Comparison of ENCODE assay signal across 16 cellular contexts in the genomic region with DNA sequence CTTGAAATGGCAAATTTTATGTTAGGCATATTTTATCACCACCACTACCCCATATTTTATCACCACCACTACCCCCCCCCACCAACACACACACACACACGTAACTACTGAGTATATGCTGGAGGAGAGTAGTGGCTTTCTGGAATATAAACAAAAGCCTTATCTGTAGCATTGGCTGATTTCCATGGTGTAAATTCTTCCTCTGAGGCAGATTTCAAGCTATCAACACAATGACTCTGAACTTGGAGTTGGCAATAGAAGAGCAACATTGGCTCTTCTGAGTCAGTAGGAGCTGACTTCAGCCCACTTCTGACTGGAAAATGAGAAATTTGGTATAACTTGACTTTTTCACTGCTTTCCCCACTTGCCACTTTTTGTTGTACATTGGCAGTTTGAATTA.
"Had no signal": no experiment of that assay in that cellular context is flagged by ENCODE, and none has a peak within 500 bp of the region (broad histone marks: within the 10 kb centered on the region; RNA-seq: fewer than 3 reads in every experiment).

No MANE protein-coding gene starts in this region.

- H3K9me3 ChIP-seq: psoas muscle, right lobe of liver, tibial artery, upper lobe of left lung, uterus had no signal

- H3K27ac ChIP-seq: dorsolateral prefrontal cortex, foreskin keratinocyte, psoas muscle, right lobe of liver, tibial artery, upper lobe of left lung, uterus had no signal

- H3K4me3 ChIP-seq: dorsolateral prefrontal cortex, psoas muscle, right lobe of liver, tibial artery, upper lobe of left lung, uterus had no signal

- H3K27me3 ChIP-seq: dorsolateral prefrontal cortex, foreskin keratinocyte, right lobe of liver, tibial artery, upper lobe of left lung, uterus had no signal

- H3K4me1 ChIP-seq: foreskin keratinocyte, psoas muscle, right lobe of liver, tibial artery, upper lobe of left lung, uterus had no signal

- H3K36me3 ChIP-seq: right lobe of liver, tibial artery, upper lobe of left lung, uterus had no signal

- DNase-seq: cortex of kidney; dorsolateral prefrontal cortex; effector CD8-positive, alpha-beta T cell; foreskin keratinocyte; left colon; mammary epithelial cell; naive thymus-derived CD4-positive, alpha-beta T cell; nephron progenitor cell; psoas muscle; retina; right lobe of liver; stimulated activated CD4-positive, alpha-beta T cell treated with anti-CD3 and anti-CD28 coated beads, Interleukin-4, amount 100 ng/mL, for 1 hour; stimulated activated CD8-positive, alpha-beta memory T cell treated with anti-CD3 and anti-CD28 coated beads, Interleukin-4, amount 100 ng/mL, for 48 hours; tibial artery; upper lobe of left lung; uterus had no signal
